ENCODE assay signal across 12 cellular contexts in the genomic region with DNA sequence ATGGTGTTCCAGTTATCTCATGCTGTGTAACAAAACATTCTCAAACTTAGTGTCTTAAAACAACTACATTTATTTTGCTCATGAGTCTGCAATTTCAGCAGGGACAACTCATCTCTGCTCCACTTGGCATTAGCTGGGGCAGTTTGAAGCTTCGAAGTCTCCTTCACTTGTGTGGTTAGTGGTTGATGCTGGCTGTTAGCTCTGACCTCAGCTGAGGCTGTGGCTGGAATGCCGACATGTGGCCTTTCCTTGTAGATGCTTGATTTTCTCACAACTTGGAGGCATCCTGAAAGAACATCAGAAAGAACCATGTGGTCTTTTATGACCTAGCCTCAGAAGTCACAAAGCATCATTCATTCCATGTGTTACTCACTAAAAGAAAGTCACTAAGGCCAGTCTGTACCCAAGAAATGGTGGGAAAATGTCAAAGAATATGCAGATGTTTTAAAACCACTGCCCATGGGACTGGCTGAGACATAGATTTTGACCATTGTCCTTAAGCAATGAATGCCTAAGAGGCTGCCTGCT. TPM values are rescaled to one million over a fixed set of nuclear protein-coding genes. Genes with fewer than 3 reads are reported as not detected.
DNase-seq lines count a peak whose midpoint lies in the region; ATAC-seq and TF ChIP-seq lines count a peak whose summit lies in the region.
"Had no signal": no experiment of that assay in that cellular context is flagged by ENCODE, and none has a peak within 500 bp of the region (broad histone marks: within the 10 kb centered on the region; RNA-seq: fewer than 3 reads in every experiment).

No MANE protein-coding gene starts in this region.

- DNase-seq in right atrium auricular region (ENCODE audit: low spot score) (peak; percentile 40), left ventricle myocardium inferior (no peak), fibroblast of the aortic adventitia (ENCODE audit: low read depth) (peak; percentile 51), dedifferentiated amniotic fluid mesenchymal stem cell (ENCODE audit: extremely low spot score) (no peak), Calu3 (no peak)
- peak; percentile 49 for DNase-seq in activated CD8-positive, alpha-beta memory T cell treated with anti-CD3 and anti-CD28 coated beads, Interleukin-2, amount 50 U/mL, for 48 hours
- DNase-seq: activated CD4-positive, alpha-beta T cell treated with anti-CD3 and anti-CD28 coated beads for 4 hours; cerebellar nuclear complex; stimulated activated CD4-positive, alpha-beta T cell treated with anti-CD3 and anti-CD28 coated beads, Interleukin-1b, Interleukin-23, amount 100 ng/mL, for 48 hours had no signal

- CTCF ChIA-PET in Calu3 (lab: Charles Lee) = no interaction called here

- peaks cover 79% of the 10 kb centered on the region for H3K4me1 Mint-ChIP-seq in stimulated activated naive CD8-positive, alpha-beta T cell treated with anti-CD3 and anti-CD28 coated beads, Interleukin-15, Interleukin-2, amounts not matched to agents 100 ng/mL and 50 ng/mL, for 24 hours (ENCODE audit: low read depth)
- peaks cover 19% of the 10 kb centered on the region for H3K4me1 Mint-ChIP-seq in Calu3 (ENCODE audit: low read depth, unreplicated experiment)

- no TSS peak for BruUV-seq in Calu3 (replicated peaks; lab: Mats Ljungman, UMichigan)

- peaks cover 7% of the 10 kb centered on the region for H3K36me3 Mint-ChIP-seq in stimulated activated naive CD8-positive, alpha-beta T cell treated with anti-CD3 and anti-CD28 coated beads, Interleukin-15, Interleukin-2, amounts not matched to agents 100 ng/mL and 50 ng/mL, for 24 hours (ENCODE audit: low read depth)
- H3K36me3 Mint-ChIP-seq in Calu3 (ENCODE audit: insufficient read depth, unreplicated experiment) = peaks cover 23% of the 10 kb centered on the region

- no peak overlapping the region for H3K27ac ChIP-seq in right atrium auricular region
- H3K27ac ChIP-seq in left ventricle myocardium inferior (replicated peaks) = no peak overlapping the region

- H3K4me3 Mint-ChIP-seq in stimulated activated naive CD8-positive, alpha-beta T cell treated with anti-CD3 and anti-CD28 coated beads, Interleukin-15, Interleukin-2, amounts not matched to agents 100 ng/mL and 50 ng/mL, for 24 hours = no peak overlapping the region
- H3K4me3 Mint-ChIP-seq in Calu3 (ENCODE audit: low read depth, unreplicated experiment) = no peak overlapping the region

- H3K9me3 ChIP-seq in right atrium auricular region = no peaks in the 10 kb centered on the region
- H3K9me3 ChIP-seq in left ventricle myocardium inferior (replicated peaks) = no peaks in the 10 kb centered on the region

- peak overlapping the region; percentile 74 for H3K27ac Mint-ChIP-seq in stimulated activated naive CD8-positive, alpha-beta T cell treated with anti-CD3 and anti-CD28 coated beads, Interleukin-15, Interleukin-2, amounts not matched to agents 100 ng/mL and 50 ng/mL, for 24 hours
- no peak overlapping the region for H3K27ac Mint-ChIP-seq in Calu3 (ENCODE audit: unreplicated experiment)

- TF ChIP-seq CTCF in right atrium auricular region (IDR thresholded peaks at IDR 0.05) = no peak
- TF ChIP-seq CTCF in left ventricle myocardium inferior (IDR thresholded peaks at IDR 0.05; ENCODE audit: borderline replicate concordance) = no peak
- TF ChIP-seq CTCF in fibroblast of the aortic adventitia (IDR thresholded peaks at IDR 0.05; ENCODE audit: insufficient read depth, low read length) = no peak
- no peak for TF ChIP-seq CTCF in Calu3 (IDR thresholded peaks at IDR 0.05; ENCODE audit: unreplicated experiment)

- intact Hi-C loops in left ventricle myocardium inferior (cut with micrococcal nuclease) (no loop called here), Calu3 (cut with micrococcal nuclease; ENCODE audit: unreplicated experiment) (no loop called here)

- H3K27me3 Mint-ChIP-seq in stimulated activated naive CD8-positive, alpha-beta T cell treated with anti-CD3 and anti-CD28 coated beads, Interleukin-15, Interleukin-2, amounts not matched to agents 100 ng/mL and 50 ng/mL, for 24 hours = no peaks in the 10 kb centered on the region
- no peaks in the 10 kb centered on the region for H3K27me3 Mint-ChIP-seq in Calu3 (ENCODE audit: unreplicated experiment)

- ATAC-seq in HG03135 (IDR thresholded peaks at IDR 0.05; ENCODE audit: unreplicated experiment) = no peak
- ATAC-seq: esophagus mucosa had no signal

- peaks cover 0 to 24% of the 10 kb centered on the region in 2 donors for H3K4me1 ChIP-seq in right atrium auricular region
- peaks cover 41% of the 10 kb centered on the region for H3K4me1 ChIP-seq in left ventricle myocardium inferior

- no peaks in the 10 kb centered on the region for H3K27me3 ChIP-seq in right atrium auricular region
- no peaks in the 10 kb centered on the region for H3K27me3 ChIP-seq in left ventricle myocardium inferior (ENCODE audit: low read depth)

- peaks cover 8% of the 10 kb centered on the region for H3K36me3 ChIP-seq in right atrium auricular region
- H3K36me3 ChIP-seq in left ventricle myocardium inferior = no peaks in the 10 kb centered on the region

- H3K4me3 ChIP-seq in right atrium auricular region = no peak overlapping the region
- H3K4me3 ChIP-seq in left ventricle myocardium inferior = no peak overlapping the region
- no peak overlapping the region for H3K4me3 ChIP-seq in fibroblast of the aortic adventitia (ENCODE audit: low read depth, low read length)

- no peaks in the 10 kb centered on the region for H3K9me3 Mint-ChIP-seq in stimulated activated naive CD8-positive, alpha-beta T cell treated with anti-CD3 and anti-CD28 coated beads, Interleukin-15, Interleukin-2, amounts not matched to agents 100 ng/mL and 50 ng/mL, for 24 hours
- H3K9me3 Mint-ChIP-seq in Calu3 (ENCODE audit: low read depth, unreplicated experiment) = no peaks in the 10 kb centered on the region

RNA-seq across cellular contexts. Expression of gene TMSB10, which starts 3.8 kb away (rescaled TPM):
- total RNA-seq in right atrium auricular region (1,000 to 10,000 TPM; 1,113 to 1,769 TPM), left ventricle myocardium inferior (400 TPM), fibroblast of the aortic adventitia (ENCODE audit: low replicate concordance) (3,849 and 4,291 TPM in 2 replicates), Calu3 (2022) (1,316 and 1,437 TPM in 2 replicates)

RNA-seq across cellular contexts. Expression of gene TRABD2A, which starts 20.8 kb away (rescaled TPM):
- 1 to 10 TPM; 1.2 to 1.7 TPM for total RNA-seq in right atrium auricular region
- 0.49 TPM for total RNA-seq in left ventricle myocardium inferior
- total RNA-seq in fibroblast of the aortic adventitia (ENCODE audit: low replicate concordance) = 0.33 and 1.6 TPM in 2 replicates
- total RNA-seq in Calu3 (2022) = 0.68 and 1.2 TPM in 2 replicates

Comparison
In these comparisons a context has a peak if more than half of its experiments do, and no peak if none do; other contexts are left out.
1. DNase-seq: peak in right atrium auricular region (single experiment), activated CD8-positive, alpha-beta memory T cell treated with anti-CD3 and anti-CD28 coated beads, Interleukin-2, amount 50 U/mL, for 48 hours (single experiment) and fibroblast of the aortic adventitia (single experiment); none in left ventricle myocardium inferior (single experiment), dedifferentiated amniotic fluid mesenchymal stem cell (single experiment) and Calu3 (single experiment).